In the genomic region with DNA sequence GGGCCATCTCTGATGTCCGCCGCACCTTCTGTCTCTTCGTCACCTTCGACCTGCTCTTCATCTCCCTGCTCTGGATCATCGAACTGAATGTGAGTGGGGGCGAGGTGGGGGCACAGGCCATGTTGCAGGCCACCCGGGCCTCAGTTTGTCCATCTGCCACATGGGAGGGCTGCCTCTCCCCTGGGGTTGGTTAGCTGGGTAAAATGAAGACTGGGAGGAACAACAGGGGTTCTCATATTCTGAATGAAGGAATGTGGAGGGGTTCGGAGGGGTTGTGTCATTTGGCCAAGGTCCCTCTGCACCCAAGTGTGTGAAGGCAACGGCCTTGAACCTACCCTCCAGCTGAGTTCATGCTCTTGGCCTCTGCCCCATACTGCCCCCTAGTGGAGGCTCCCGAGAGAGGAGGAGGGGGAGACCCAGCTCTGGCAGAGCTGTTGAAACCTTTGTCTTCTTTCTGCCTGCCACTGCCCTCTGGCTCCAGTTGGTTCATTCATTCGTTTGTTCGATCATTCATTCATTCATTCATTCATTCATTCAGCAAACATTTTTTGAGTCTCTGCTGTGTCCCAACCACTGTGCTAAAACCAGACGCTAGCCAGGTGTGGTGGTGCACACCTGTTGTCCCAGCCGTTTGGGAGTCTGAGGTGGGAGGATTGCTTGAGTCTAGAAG, we compare ENCODE assay signal across 8 cellular contexts. TPM values are rescaled to one million over a fixed set of nuclear protein-coding genes. Genes with fewer than 3 reads are reported as not detected.
DNase-seq lines count a peak whose midpoint lies in the region; ATAC-seq and TF ChIP-seq lines count a peak whose summit lies in the region.

No MANE protein-coding gene starts in this region.

- H3K27ac Mint-ChIP-seq in natural killer cell, result peak overlapping the region in 1 of 2 donors; percentile 59

- intact Hi-C loops in natural killer cell (cut with micrococcal nuclease), result no loop called here

- no peak overlapping the region for H3K4me3 Mint-ChIP-seq in natural killer cell

- peak; percentile 93 for TF ChIP-seq CTCF in natural killer cell (IDR thresholded peaks at IDR 0.05)

- no peaks in the 10 kb centered on the region for H3K9me3 Mint-ChIP-seq in natural killer cell

- H3K4me1 Mint-ChIP-seq in natural killer cell, result peaks cover 37 to 58% of the 10 kb centered on the region in 2 donors

- no peaks in the 10 kb centered on the region for H3K27me3 Mint-ChIP-seq in natural killer cell (ENCODE audit: low read depth in 2 of 2)

- peak; percentile 81 to 98 (median 95) for ATAC-seq in natural killer cell
- peak; percentile 56 for ATAC-seq in stimulated activated naive CD8-positive, alpha-beta T cell treated with anti-CD3 and anti-CD28 coated beads, Interleukin-15, Interleukin-2, amounts not matched to agents 100 U/mL and 50 U/mL, for 24 hours

- DNase-seq in NCI-H524 (lab: John Stamatoyannopoulos, UW), result peak; percentile 20 to 39
- no peak for DNase-seq in NCI-H524 treated with DMSO at 0.1 percent for 48 hours (lab: John Stamatoyannopoulos, UW)
- DNase-seq in NCI-H774 (lab: John Stamatoyannopoulos, UW), result peak; percentile 57
- peak; percentile 57 for DNase-seq in activated CD8-positive, alpha-beta memory T cell treated with anti-CD3 and anti-CD28 coated beads, Interleukin-2, amount 50 U/mL, for 24 hours (ENCODE audit: extremely low read depth)
- DNase-seq in epidermal melanocyte (ENCODE audit: insufficient read length, low spot score), result peak; percentile 69
- peak; percentile 77 for DNase-seq in natural killer cell
- DNase-seq in stimulated activated naive CD8-positive, alpha-beta T cell treated with anti-CD3 and anti-CD28 coated beads, Interleukin-15, Interleukin-2, amounts not matched to agents 100 U/mL and 50 U/mL, for 24 hours, result peak; percentile 90
- DNase-seq in amniotic stem cell (lab: John Stamatoyannopoulos, UW), result no peak

- no peaks in the 10 kb centered on the region for H3K36me3 Mint-ChIP-seq in natural killer cell

RNA-seq across cellular contexts. Expression of a gene that starts 11.4 kb away (rescaled TPM):
- total RNA-seq in natural killer cell, result 1 to 10 TPM; 1.3 to 3.8 (median 2.4) TPM

RNA-seq across cellular contexts. Expression of a gene that starts 14.5 kb away (rescaled TPM):
- total RNA-seq in natural killer cell, result 1 to 10 TPM; 1.2 to 2.5 (median 2.2) TPM

RNA-seq across cellular contexts. Expression of a gene that starts 16.9 kb away (rescaled TPM):
- 100 to 1,000 TPM in 2 of 3 donors, 10 to 100 TPM in 1; 97.1 to 115 (median 105) TPM for total RNA-seq in natural killer cell

RNA-seq across cellular contexts. Expression of a gene that starts 27.0 kb away (rescaled TPM):
- not detected for total RNA-seq in natural killer cell

RNA-seq across cellular contexts. Expression of a gene that starts 34.1 kb away (rescaled TPM):
- total RNA-seq in natural killer cell, result 10 to 100 TPM; 45.8 to 57.8 (median 52.4) TPM

Comparison
In these comparisons a context has a peak if more than half of its experiments do, and no peak if none do; other contexts are left out.
1. DNase-seq: peak in NCI-H524 (2 of 2), NCI-H774 (single experiment), activated CD8-positive, alpha-beta memory T cell treated with anti-CD3 and anti-CD28 coated beads, Interleukin-2, amount 50 U/mL, for 24 hours (single experiment), epidermal melanocyte (single experiment), natural killer cell (single experiment) and stimulated activated naive CD8-positive, alpha-beta T cell treated with anti-CD3 and anti-CD28 coated beads, Interleukin-15, Interleukin-2, amounts not matched to agents 100 U/mL and 50 U/mL, for 24 hours (single experiment); none in NCI-H524 treated with DMSO at 0.1 percent for 48 hours (single experiment) and amniotic stem cell (single experiment).